8 cellular contexts compared by ENCODE assay signal in genomic region chr16:4182581-4183257, GRCh38. TPM values are rescaled to one million over a fixed set of nuclear protein-coding genes. Genes with fewer than 3 reads are reported as not detected.
DNase-seq lines count a peak whose midpoint lies in the region; ATAC-seq, FAIRE-seq and TF ChIP-seq lines count a peak whose summit lies in the region.

No MANE protein-coding gene starts in this region.

- peak; percentile 47 for ATAC-seq in GM21390 (IDR thresholded peaks at IDR 0.05; ENCODE audit: unreplicated experiment)
- ATAC-seq in K562 = no peak

- H3K79me2 ChIP-seq in K562 (ENCODE audit: control insufficient read depth, insufficient read depth, low read length) = peaks cover 4% of the 10 kb centered on the region; the same call in 1 of the 3 replicates

- CTCF ChIA-PET in K562 (lab: Yijun Ruan, JAX; ENCODE audit: low intra/inter-chr PET ratio) = interaction anchor here (0.7 kb wide), 1 partner anchor 17 kb away, joined by 4 read pairs; no protein-coding TSS in a partner anchor

- peaks cover 3% of the 10 kb centered on the region for H3K9me1 ChIP-seq in K562 (ENCODE audit: control insufficient read depth, insufficient read depth, low read length)

- no peak for TF ChIP-seq POLR2A in K562 (conservative IDR thresholded peaks at IDR 0.05)

- H2AFZ ChIP-seq in K562 (ENCODE audit: low read depth, low read length) = peak overlapping the region; percentile 96

- H3K9ac ChIP-seq in K562 (ENCODE audit: insufficient read depth in 1 of 2, low read depth in 2 of 2, low read length in 2 of 2) = peak overlapping the region; percentile 92 to 96

- H3K36me3 ChIP-seq in K562 (ENCODE audit: control insufficient read depth, insufficient read depth, low read length) (no peaks in the 10 kb centered on the region), mesodermal cell (ENCODE audit: control insufficient read depth, insufficient read depth, low read length) (no peaks in the 10 kb centered on the region)

- peak overlapping the region; percentile 57 for H3K4me3 ChIP-seq in Jurkat, Clone E6-1 (ENCODE audit: low read length)
- H3K4me3 ChIP-seq in K562 = peak overlapping the region; percentile 67
- peak overlapping the region; percentile 62 for H3K4me3 ChIP-seq in mesodermal cell (ENCODE audit: extremely low read depth, insufficient read depth, low read length, poor library complexity, severe bottlenecking)

- FAIRE-seq in K562 (lab: Jason Lieb, UNC) = peak; percentile 79

- no peaks in the 10 kb centered on the region for H3K9me3 ChIP-seq in K562 (replicated peaks; ENCODE audit: control insufficient read depth, insufficient read depth, low read depth, low read length)
- H3K9me3 ChIP-seq in mesodermal cell (ENCODE audit: control insufficient read depth, low read length) = no peaks in the 10 kb centered on the region

- no TSS peak for BruUV-seq in K562 (replicated peaks; lab: Mats Ljungman, UMichigan)

- in situ Hi-C loops in K562 (cut with MboI) = no loop called here

- no peak for DNase-seq in Jurkat, Clone E6-1 (ENCODE audit: low read depth, low spot score)
- DNase-seq in K562 (ENCODE audit: extremely low read depth in 1 of 4, low spot score in 3 of 4) (no peak), kidney tubule cell (ENCODE audit: low spot score) (no peak), NCI-H1694 (lab: John Stamatoyannopoulos, UW) (no peak), occipital lobe (lab: John Stamatoyannopoulos, UW) (no peak)

- H3K27me3 ChIP-seq in K562 (ENCODE audit: control insufficient read depth in 2 of 2, insufficient read depth in 2 of 2, low read length in 2 of 2) = no peaks in the 10 kb centered on the region

- no peaks in the 10 kb centered on the region for H4K20me1 ChIP-seq in K562 (replicated peaks; ENCODE audit: control insufficient read depth, insufficient read depth, low read length)

- H3K4me2 ChIP-seq in K562 (ENCODE audit: insufficient read depth, low read length) = peak overlapping the region; percentile 91

- POLR2A ChIA-PET in K562 (lab: Yijun Ruan, JAX) = interaction anchor here (0.7 kb wide), 2 partner anchors 69 to 1203 kb away, joined by 3 read pairs; partner anchors contain the start of gene PKMYT1

- no peak for TF ChIP-seq RAD21 in K562 (CRISPR knock-in tag; conservative IDR thresholded peaks at IDR 0.05 in 1 of 2, IDR thresholded peaks at IDR 0.05 in 1 of 2)

- TF ChIP-seq CTCF in C4-2B (conservative IDR thresholded peaks at IDR 0.05) = no peak
- TF ChIP-seq CTCF in K562 (IDR thresholded peaks at IDR 0.05 in 2 of 3, conservative IDR thresholded peaks at IDR 0.05 in 1 of 3; ENCODE audit: insufficient read depth in 2 of 3, low read depth in 1 of 3, low read length in 3 of 3) = no peak

- intact Hi-C loops in K562 (cut with micrococcal nuclease) = no loop called here

- WGBS in K562 (ENCODE audit: insufficient coverage, low coverage, missing lambda C conversion rate) = 88% methylated on average over 15 of the region's 24 CpGs
- 80 to 89% methylated on average over 15 to 21 of the region's 24 CpGs for WGBS in mesodermal cell (ENCODE audit: insufficient coverage in 2 of 2), 2 experiments

- no peak for TF ChIP-seq EP300 in K562 (IDR thresholded peaks at IDR 0.05; ENCODE audit: low read length)

- H3K27ac ChIP-seq in C4-2B = peak overlapping the region; percentile 100
- H3K27ac ChIP-seq in K562 (ENCODE audit: extremely low read depth, low read depth, low read length) = peak overlapping the region; percentile 94
- peak overlapping the region; percentile 94 for H3K27ac ChIP-seq in mesodermal cell (ENCODE audit: low read depth, low read length, severe bottlenecking)

- peaks cover 16 to 23% of the 10 kb centered on the region in 2 experiments; a peak in 4 of 5 replicates for H3K4me1 ChIP-seq in K562 (replicated peaks in 1 of 2; ENCODE audit: control insufficient read depth in 2 of 2, insufficient read depth in 2 of 2, low read length in 2 of 2)
- H3K4me1 ChIP-seq in mesodermal cell (ENCODE audit: control insufficient read depth, insufficient read depth, low read length, poor library complexity, severe bottlenecking) = peaks cover 4% of the 10 kb centered on the region

TF ChIP-seq in K562, 482 proteins besides CTCF, POLR2A, EP300 and RAD21:
- TF ChIP-seq PCBP2 (IDR thresholded peaks at IDR 0.05; ENCODE audit: low read depth, low read length, poor library complexity, severe bottlenecking) (peak; percentile 64), ZNF512 (tag; IDR thresholded peaks at IDR 0.05) (0 out of 2 replicates have a peak, but pooled peaks have one; percentile 22), USF1 (CRISPR knock-in tag; IDR thresholded peaks at IDR 0.05) (no peak)
TF ChIP-seq in K562: peak in this region for 2.

RNA-seq across cellular contexts. Expression of gene SRL, which starts 59.2 kb away (rescaled TPM):
- polyA plus RNA-seq in Jurkat, Clone E6-1 (2012; ENCODE audit: insufficient read depth, insufficient read length) = not detected
- total RNA-seq in K562 (2011; cell fraction: chromatin; rRNA removed; ENCODE audit: low replicate concordance) = not detected in 2 replicates
- total RNA-seq in K562 (2011; cell fraction: nucleolus; rRNA removed) = not detected in 2 replicates
- not detected in 2 replicates for total RNA-seq in K562 (2011; cell fraction: nucleoplasm; rRNA removed)
- not detected in 2 replicates for total RNA-seq in K562 (2014; rRNA removed)
- not detected in 2 replicates for total RNA-seq in K562 (2014; rRNA removed; fragmentation: Illumina TruSeq; extraction: Trizol)
- total RNA-seq in K562 (2015; rRNA removed; fragmentation: Illumina TruSeq; extraction: Trizol) = not detected in 2 replicates
- total RNA-seq in K562 (2021) = not detected in 2 replicates
- 0.01 TPM in 1 of 2 replicates, not detected in the other for polyA plus RNA-seq in K562 (2011; rRNA removed)
- 0.01 and 0.03 TPM in 2 replicates for polyA plus RNA-seq in K562 (2011; cell fraction: cytosol; rRNA removed)
- polyA plus RNA-seq in K562 (2011; cell fraction: nucleus; rRNA removed) = not detected in 2 replicates
- polyA plus RNA-seq in K562 (2012) = not detected in 2 replicates
- polyA plus RNA-seq in K562 (2014; fragmentation: Illumina TruSeq; extraction: Trizol) = not detected in 2 replicates
- not detected for polyA plus RNA-seq in K562 (2014; fragmentation: Nextera tagmentation; extraction: Ambion mirVana)
- not detected in 2 replicates for polyA plus RNA-seq in K562 (2014; rRNA removed)
- not detected in 2 replicates for polyA minus RNA-seq in K562 (2011; rRNA and poly(A)+ RNA removed)
- polyA minus RNA-seq in K562 (2011; cell fraction: cytosol; rRNA and poly(A)+ RNA removed) = not detected in 2 replicates
- polyA minus RNA-seq in K562 (2011; cell fraction: nucleus; rRNA and poly(A)+ RNA removed) = not detected in 2 replicates
- 0.18 TPM for polyA plus RNA-seq in mesodermal cell (2013, experiment 1 of 2)
- 0.05 TPM for polyA plus RNA-seq in mesodermal cell (2013, experiment 2 of 2)
- total RNA-seq in occipital lobe = 0.16 TPM
